Comparison of ENCODE assay signal across 18 cellular contexts in the genomic region with DNA sequence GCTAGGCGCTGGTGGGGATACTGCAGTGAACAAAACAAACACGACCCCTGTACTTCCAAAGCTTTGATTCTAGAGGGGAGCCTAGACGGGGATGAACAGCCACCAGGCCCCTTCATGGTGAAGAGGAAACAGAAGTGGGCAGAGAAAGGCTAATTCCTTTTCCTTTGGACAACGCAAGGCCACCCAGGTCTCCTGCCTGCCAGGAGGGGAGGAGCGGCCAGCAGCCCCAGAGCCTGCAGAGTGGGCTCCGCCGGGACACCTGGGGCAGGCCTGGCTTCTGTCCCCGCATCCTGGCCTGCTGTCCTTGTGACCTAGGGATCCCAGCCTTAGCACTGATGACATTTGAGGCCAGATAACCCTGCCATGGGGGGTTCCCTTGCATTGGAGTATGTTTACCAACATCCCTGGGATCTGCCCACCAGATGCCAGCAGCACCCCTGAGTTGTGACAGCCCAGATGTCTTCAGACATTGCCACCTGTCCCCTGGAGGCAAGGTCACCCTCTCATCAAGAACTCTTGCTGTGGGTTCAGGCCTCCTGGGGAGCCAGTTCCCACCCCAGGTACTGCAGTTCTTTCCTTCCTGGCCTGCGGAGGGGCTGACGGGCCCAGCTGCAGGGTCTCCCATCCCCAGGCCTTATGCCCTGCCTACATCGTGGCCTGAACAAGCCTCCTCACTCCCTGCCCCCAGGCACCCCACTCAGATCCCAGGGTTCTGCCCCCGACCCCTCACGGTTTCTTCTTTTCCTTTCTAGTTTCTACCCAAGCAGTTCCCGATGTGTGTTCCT.
"Had no signal": no experiment of that assay in that cellular context is flagged by ENCODE, and none has a peak within 500 bp of the region (broad histone marks: within the 10 kb centered on the region; RNA-seq: fewer than 3 reads in every experiment).

No MANE protein-coding gene starts in this region.

- H3K36me3 Mint-ChIP-seq: activated naive CD8-positive, alpha-beta T cell treated with anti-CD3 and anti-CD28 coated beads, Interleukin-2, amount 10 ng/mL, durations not matched to agents 7 days and 5 days; memory B cell; natural killer cell treated with Interleukin-12 subunit alpha and Interleukin-12 subunit beta and Interleukin-15 and Interleukin-18, amount 100 ng/mL, for 72 hours; stimulated activated naive B cell treated with anti-CD40 and anti-IgM and Interleukin-4, amounts not matched to agents 10 μg/mL and 1 μg/mL and 100 μg/mL, for 72 hours; T-cell; type B pancreatic cell had no signal

- H3K9me3 ChIP-seq: right lobe of liver had no signal

- H3K4me1 Mint-ChIP-seq: activated naive CD8-positive, alpha-beta T cell treated with anti-CD3 and anti-CD28 coated beads, Interleukin-2, amount 10 ng/mL, durations not matched to agents 7 days and 5 days; memory B cell; stimulated activated naive B cell treated with anti-CD40 and anti-IgM and Interleukin-4, amounts not matched to agents 10 μg/mL and 1 μg/mL and 100 μg/mL, for 72 hours; T-cell had no signal

- H3K4me3 Mint-ChIP-seq: activated naive CD8-positive, alpha-beta T cell treated with anti-CD3 and anti-CD28 coated beads, Interleukin-2, amount 10 ng/mL, durations not matched to agents 7 days and 5 days; activated T-helper 1 cell treated with anti-CD3 and anti-CD28 coated beads, Interleukin-12 subunit alpha, Interleukin-12 subunit beta, Interleukin-2, Interleukin-4 antibody, amounts not matched to agents 30 ng/mL and 10 ng/mL and 1 ng/mL, durations not matched to agents 14 hours and 24 hours and 36 hours; endodermal cell; memory B cell; natural killer cell treated with Interleukin-12 subunit alpha and Interleukin-12 subunit beta and Interleukin-15 and Interleukin-18, amount 100 ng/mL, for 72 hours; stimulated activated naive B cell treated with anti-CD40 and anti-IgM and Interleukin-4, amounts not matched to agents 10 μg/mL and 1 μg/mL and 100 μg/mL, for 72 hours; T-cell; type B pancreatic cell had no signal

- H3K4me3 ChIP-seq: dorsolateral prefrontal cortex, right lobe of liver had no signal

- H3K27ac ChIP-seq: dorsolateral prefrontal cortex, right lobe of liver had no signal

- FAIRE-seq: bronchial epithelial cell had no signal

- H3K27me3 ChIP-seq: dorsolateral prefrontal cortex, right lobe of liver had no signal

- H3K27ac Mint-ChIP-seq: activated naive CD8-positive, alpha-beta T cell treated with anti-CD3 and anti-CD28 coated beads, Interleukin-2, amount 10 ng/mL, durations not matched to agents 7 days and 5 days; activated T-helper 1 cell treated with anti-CD3 and anti-CD28 coated beads, Interleukin-12 subunit alpha, Interleukin-12 subunit beta, Interleukin-2, Interleukin-4 antibody, amounts not matched to agents 30 ng/mL and 10 ng/mL and 1 ng/mL, durations not matched to agents 14 hours and 24 hours and 36 hours; endodermal cell; memory B cell; natural killer cell treated with Interleukin-12 subunit alpha and Interleukin-12 subunit beta and Interleukin-15 and Interleukin-18, amount 100 ng/mL, for 72 hours; stimulated activated naive B cell treated with anti-CD40 and anti-IgM and Interleukin-4, amounts not matched to agents 10 μg/mL and 1 μg/mL and 100 μg/mL, for 72 hours; T-cell; type B pancreatic cell had no signal

- H3K36me3 ChIP-seq: right lobe of liver had no signal

- DNase-seq: activated CD4-positive, CD25-positive, alpha-beta regulatory T cell treated with anti-CD3 and anti-CD28 coated beads, Interleukin-2, amount 50 U/mL, for 72 hours; activated naive CD8-positive, alpha-beta T cell treated with anti-CD3 and anti-CD28 coated beads, Interleukin-2, amount 10 ng/mL, durations not matched to agents 7 days and 5 days; dorsolateral prefrontal cortex; endodermal cell; glutamatergic neuron; left ventricle myocardium superior; right lobe of liver; stimulated activated CD4-positive, alpha-beta T cell treated with anti-CD3 and anti-CD28 coated beads, Interleukin-12 subunit alpha, Interleukin-12 subunit beta, amount 100 ng/mL, for 4 hours; stimulated activated CD4-positive, alpha-beta T cell treated with anti-CD3 and anti-CD28 coated beads, Interleukin-2, amount 100 ng/mL, for 48 hours; stimulated activated naive B cell treated with anti-CD40 and anti-IgM and Interleukin-4, amounts not matched to agents 10 μg/mL and 1 μg/mL and 100 μg/mL, for 72 hours; substantia nigra; T-cell; T-helper 9 cell had no signal

- H3K27me3 Mint-ChIP-seq: activated naive CD8-positive, alpha-beta T cell treated with anti-CD3 and anti-CD28 coated beads, Interleukin-2, amount 10 ng/mL, durations not matched to agents 7 days and 5 days had no signal

- ATAC-seq: left ventricle myocardium superior; natural killer cell treated with Interleukin-12 subunit alpha and Interleukin-12 subunit beta and Interleukin-15 and Interleukin-18, amount 100 ng/mL, for 72 hours; stimulated activated naive B cell treated with anti-CD40 and anti-IgM and Interleukin-4, amounts not matched to agents 10 μg/mL and 1 μg/mL and 100 μg/mL, for 72 hours; T-cell had no signal

- H3K9me3 Mint-ChIP-seq: activated naive CD8-positive, alpha-beta T cell treated with anti-CD3 and anti-CD28 coated beads, Interleukin-2, amount 10 ng/mL, durations not matched to agents 7 days and 5 days; activated T-helper 1 cell treated with anti-CD3 and anti-CD28 coated beads, Interleukin-12 subunit alpha, Interleukin-12 subunit beta, Interleukin-2, Interleukin-4 antibody, amounts not matched to agents 30 ng/mL and 10 ng/mL and 1 ng/mL, durations not matched to agents 14 hours and 24 hours and 36 hours; endodermal cell; memory B cell; natural killer cell treated with Interleukin-12 subunit alpha and Interleukin-12 subunit beta and Interleukin-15 and Interleukin-18, amount 100 ng/mL, for 72 hours; stimulated activated naive B cell treated with anti-CD40 and anti-IgM and Interleukin-4, amounts not matched to agents 10 μg/mL and 1 μg/mL and 100 μg/mL, for 72 hours; T-cell; type B pancreatic cell had no signal
